Comparison of ENCODE assay signal across 9 cellular contexts in genomic region chr5:56026863-56027300, GRCh38. TPM values are rescaled to one million over a fixed set of nuclear protein-coding genes. Genes with fewer than 3 reads are reported as not detected.
DNase-seq lines count a peak whose midpoint lies in the region; ATAC-seq, FAIRE-seq and TF ChIP-seq lines count a peak whose summit lies in the region.
"Had no signal": no experiment of that assay in that cellular context is flagged by ENCODE, and none has a peak within 500 bp of the region (broad histone marks: within the 10 kb centered on the region; RNA-seq: fewer than 3 reads in every experiment).

No MANE protein-coding gene starts in this region.

- H3K27me3 ChIP-seq in RWPE2 (ENCODE audit: insufficient read depth, poor library complexity, severe bottlenecking) (no peaks in the 10 kb centered on the region), pancreas (no peaks in the 10 kb centered on the region)

- POLR2A ChIA-PET in activated CD4-positive, alpha-beta memory T cell treated with anti-CD3 and anti-CD28 coated beads for 36 hours (lab: Charles Lee), result interaction anchor here (0.5 to 2.8 kb wide), 9 partner anchors 15 to 268 kb away, joined by 3 to 16 read pairs (median 4); partner anchors contain the start of gene IL6ST
- POLR2A ChIA-PET in activated CD4-positive, alpha-beta memory T cell treated with anti-CD3 and anti-CD28 coated beads, Interleukin-2, amount 10 ng/mL, durations not matched to agents 7 days and 5 days (lab: Charles Lee), result interaction anchor here (1.0 kb wide), 1 partner anchor 14 kb away, joined by 5 read pairs; no protein-coding TSS in a partner anchor

- FAIRE-seq in pancreas (lab: Jason Lieb, UNC), result no peak

- H3K27ac Mint-ChIP-seq in activated CD4-positive, alpha-beta memory T cell treated with anti-CD3 and anti-CD28 coated beads for 36 hours, result no peak overlapping the region
- no peak overlapping the region for H3K27ac Mint-ChIP-seq in activated CD4-positive, alpha-beta memory T cell treated with anti-CD3 and anti-CD28 coated beads, Interleukin-2, amount 10 ng/mL, durations not matched to agents 7 days and 5 days
- no peak overlapping the region for H3K27ac Mint-ChIP-seq in Calu3 (ENCODE audit: unreplicated experiment)

- H3K4me3 Mint-ChIP-seq in activated CD4-positive, alpha-beta memory T cell treated with anti-CD3 and anti-CD28 coated beads for 36 hours, result no peak overlapping the region
- H3K4me3 Mint-ChIP-seq in activated CD4-positive, alpha-beta memory T cell treated with anti-CD3 and anti-CD28 coated beads, Interleukin-2, amount 10 ng/mL, durations not matched to agents 7 days and 5 days, result no peak overlapping the region
- no peak overlapping the region for H3K4me3 Mint-ChIP-seq in Calu3 (ENCODE audit: low read depth, unreplicated experiment)

- H3K9me3 Mint-ChIP-seq in activated CD4-positive, alpha-beta memory T cell treated with anti-CD3 and anti-CD28 coated beads for 36 hours, result no peaks in the 10 kb centered on the region
- H3K9me3 Mint-ChIP-seq in activated CD4-positive, alpha-beta memory T cell treated with anti-CD3 and anti-CD28 coated beads, Interleukin-2, amount 10 ng/mL, durations not matched to agents 7 days and 5 days, result no peaks in the 10 kb centered on the region
- no peaks in the 10 kb centered on the region for H3K9me3 Mint-ChIP-seq in Calu3 (ENCODE audit: low read depth, unreplicated experiment)

- intact Hi-C loops in activated CD4-positive, alpha-beta memory T cell treated with anti-CD3 and anti-CD28 coated beads for 36 hours (cut with micrococcal nuclease), result loop anchor here (1.0 to 2.0 kb wide), 3 partner anchors 15 to 32 kb away; no protein-coding TSS in a partner anchor
- intact Hi-C loops in Calu3 (cut with micrococcal nuclease; ENCODE audit: unreplicated experiment) (no loop called here), pancreas (cut with DNase I) (no loop called here)

- H3K4me1 ChIP-seq in RWPE2 (ENCODE audit: insufficient read depth, poor library complexity, severe bottlenecking), result peaks cover 15% of the 10 kb centered on the region
- H3K4me1 ChIP-seq in pancreas, result peaks cover 5 to 16% (median 7%) of the 10 kb centered on the region in 3 donors

- peaks cover 4% of the 10 kb centered on the region for H3K4me1 Mint-ChIP-seq in activated CD4-positive, alpha-beta memory T cell treated with anti-CD3 and anti-CD28 coated beads for 36 hours (ENCODE audit: low read depth)
- peaks cover 11% of the 10 kb centered on the region for H3K4me1 Mint-ChIP-seq in activated CD4-positive, alpha-beta memory T cell treated with anti-CD3 and anti-CD28 coated beads, Interleukin-2, amount 10 ng/mL, durations not matched to agents 7 days and 5 days
- H3K4me1 Mint-ChIP-seq in Calu3 (ENCODE audit: low read depth, unreplicated experiment), result no peaks in the 10 kb centered on the region

- no peaks in the 10 kb centered on the region for H3K9me3 ChIP-seq in RWPE2 (ENCODE audit: severe bottlenecking)
- no peaks in the 10 kb centered on the region for H3K9me3 ChIP-seq in pancreas

- H3K27ac ChIP-seq in RWPE2 (ENCODE audit: poor library complexity, severe bottlenecking), result peak overlapping the region; percentile 71
- H3K27ac ChIP-seq in pancreas, result no peak overlapping the region
- H3K27ac ChIP-seq: C4-2B had no signal

- 91% methylated on average over 3 of the region's 3 CpGs for WGBS in pancreas, 2 donors

- no peaks in the 10 kb centered on the region for H3K36me3 Mint-ChIP-seq in activated CD4-positive, alpha-beta memory T cell treated with anti-CD3 and anti-CD28 coated beads for 36 hours
- no peaks in the 10 kb centered on the region for H3K36me3 Mint-ChIP-seq in activated CD4-positive, alpha-beta memory T cell treated with anti-CD3 and anti-CD28 coated beads, Interleukin-2, amount 10 ng/mL, durations not matched to agents 7 days and 5 days (ENCODE audit: low read depth)
- no peaks in the 10 kb centered on the region for H3K36me3 Mint-ChIP-seq in Calu3 (ENCODE audit: insufficient read depth, unreplicated experiment)

- peak; percentile 87 for ATAC-seq in HG02938 (IDR thresholded peaks at IDR 0.05; ENCODE audit: unreplicated experiment)
- ATAC-seq in RWPE2 (ENCODE audit: low read depth), result peak; percentile 98
- ATAC-seq in omental fat pad (ENCODE audit: low FRiP score), result peak; percentile 81
- no peak for ATAC-seq in pancreas

- H3K4me3 ChIP-seq in RWPE2 (ENCODE audit: severe bottlenecking) (no peak overlapping the region), pancreas (no peak overlapping the region)

- H3K27me3 Mint-ChIP-seq in activated CD4-positive, alpha-beta memory T cell treated with anti-CD3 and anti-CD28 coated beads for 36 hours, result no peaks in the 10 kb centered on the region
- H3K27me3 Mint-ChIP-seq in activated CD4-positive, alpha-beta memory T cell treated with anti-CD3 and anti-CD28 coated beads, Interleukin-2, amount 10 ng/mL, durations not matched to agents 7 days and 5 days, result peaks cover 39% of the 10 kb centered on the region
- no peaks in the 10 kb centered on the region for H3K27me3 Mint-ChIP-seq in Calu3 (ENCODE audit: unreplicated experiment)

- DNase-seq in activated CD4-positive, alpha-beta memory T cell treated with anti-CD3 and anti-CD28 coated beads for 36 hours, result peak; percentile 11
- no peak for DNase-seq in activated CD4-positive, alpha-beta memory T cell treated with anti-CD3 and anti-CD28 coated beads, Interleukin-2, amount 10 ng/mL, durations not matched to agents 7 days and 5 days
- no peak for DNase-seq in RWPE2 (ENCODE audit: low spot score)
- DNase-seq in omental fat pad (ENCODE audit: low spot score), result no peak
- DNase-seq in mesenteric fat pad (ENCODE audit: low spot score), result no peak
- no peak for DNase-seq in Calu3
- no peak for DNase-seq in pancreas

- CTCF ChIA-PET in activated CD4-positive, alpha-beta memory T cell treated with anti-CD3 and anti-CD28 coated beads for 36 hours (lab: Charles Lee), result interaction anchor here (0.6 to 1.9 kb wide), 4 partner anchors 14 to 174 kb away, joined by 3 to 8 read pairs (median 4); partner anchors contain the start of gene IL6ST
- CTCF ChIA-PET in activated CD4-positive, alpha-beta memory T cell treated with anti-CD3 and anti-CD28 coated beads, Interleukin-2, amount 10 ng/mL, durations not matched to agents 7 days and 5 days (lab: Charles Lee), result no interaction called here
- CTCF ChIA-PET in Calu3 (lab: Charles Lee), result no interaction called here

- TF ChIP-seq CTCF in RWPE2 (IDR thresholded peaks at IDR 0.05; ENCODE audit: poor library complexity, severe bottlenecking) (no peak), omental fat pad (IDR thresholded peaks at IDR 0.05) (no peak), Calu3 (IDR thresholded peaks at IDR 0.05; ENCODE audit: unreplicated experiment) (no peak), pancreas (IDR thresholded peaks at IDR 0.05) (no peak)

- BruUV-seq in Calu3 (replicated peaks; lab: Mats Ljungman, UMichigan), result no TSS peak

- H3K36me3 ChIP-seq in RWPE2 (ENCODE audit: low read depth) (no peaks in the 10 kb centered on the region), pancreas (no peaks in the 10 kb centered on the region)

RNA-seq across cellular contexts. Expression of gene IL6ST, which starts 32.1 kb away (rescaled TPM):
- 10 to 100 TPM; 61.0 to 64.1 TPM for total RNA-seq in activated CD4-positive, alpha-beta memory T cell treated with anti-CD3 and anti-CD28 coated beads for 36 hours
- 10 to 100 TPM; 51.0 to 53.4 TPM for total RNA-seq in activated CD4-positive, alpha-beta memory T cell treated with anti-CD3 and anti-CD28 coated beads, Interleukin-2, amount 10 ng/mL, durations not matched to agents 7 days and 5 days
- total RNA-seq in omental fat pad, result 100 to 1,000 TPM; 555 to 806 (median 682) TPM
- 433 TPM for total RNA-seq in mesenteric fat pad
- total RNA-seq in Calu3 (2022), result 93.5 and 100 TPM in 2 replicates
- 100 to 1,000 TPM in 2 of 6 donors, 10 to 100 TPM in 4; 46.6 to 165 (median 74.3) TPM for total RNA-seq in pancreas
- 10 to 100 TPM; 14.5 to 21.1 TPM for polyA plus RNA-seq in pancreas

Comparison
In these comparisons a context has a peak if more than half of its experiments do, and no peak if none do; other contexts are left out.
1. ATAC-seq: peak in HG02938 (single experiment), RWPE2 (single experiment) and omental fat pad (single experiment); none in pancreas (0 of 4).